ENCODE assay signal across 8 cellular contexts in the genomic region with DNA sequence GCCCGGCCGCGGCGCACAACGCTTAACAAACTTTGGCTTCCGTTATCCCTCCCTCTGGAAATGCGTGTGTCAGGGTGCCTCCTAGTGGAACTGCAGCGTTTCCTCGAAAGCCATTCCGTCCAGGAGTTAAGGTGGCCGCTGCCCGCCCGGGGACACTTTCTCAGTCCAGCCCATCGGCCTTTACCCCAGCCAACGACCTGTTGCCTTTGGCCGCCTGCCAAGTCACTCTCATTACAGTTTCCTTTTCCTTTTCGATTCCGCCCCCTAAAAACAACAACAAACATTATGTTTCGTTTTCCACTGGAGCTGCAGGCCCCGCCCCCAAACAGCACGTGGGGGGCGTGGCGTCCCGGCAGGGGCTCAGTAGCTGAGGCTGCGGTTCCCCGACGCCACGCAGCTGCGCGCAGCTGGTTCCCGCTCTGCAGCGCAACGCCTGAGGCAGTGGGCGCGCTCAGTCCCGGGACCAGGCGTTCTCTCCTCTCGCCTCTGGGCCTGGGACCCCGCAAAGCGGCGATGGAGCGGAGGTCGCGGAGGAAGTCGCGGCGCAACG. TPM values are rescaled to one million over a fixed set of nuclear protein-coding genes. Genes with fewer than 3 reads are reported as not detected.
DNase-seq lines count a peak whose midpoint lies in the region; ATAC-seq and TF ChIP-seq lines count a peak whose summit lies in the region.

A gene (plus strand): TSS at position 363 of the 550 bp plus-strand sequence. CDS start 151 bp downstream, at position 514.

- H3K27me3 Mint-ChIP-seq in activated T-helper 17 cell treated with anti-CD3 and anti-CD28 coated beads, Interleukin-2, amount 50 U/mL, for 72 hours = no peaks in the 10 kb centered on the region
- H3K27me3 Mint-ChIP-seq in natural killer cell treated with Interleukin-12 subunit alpha and Interleukin-12 subunit beta and Interleukin-15 and Interleukin-18, amount 100 ng/mL, for 72 hours = no peaks in the 10 kb centered on the region

- H3K4me3 Mint-ChIP-seq in activated T-helper 17 cell treated with anti-CD3 and anti-CD28 coated beads, Interleukin-2, amount 50 U/mL, for 72 hours = peak within 1 kb of the TSS; percentile 87
- H3K4me3 Mint-ChIP-seq in natural killer cell treated with Interleukin-12 subunit alpha and Interleukin-12 subunit beta and Interleukin-15 and Interleukin-18, amount 100 ng/mL, for 72 hours = peak within 1 kb of the TSS; percentile 99

- peaks cover 19% of the 10 kb centered on the region for H3K36me3 Mint-ChIP-seq in activated T-helper 17 cell treated with anti-CD3 and anti-CD28 coated beads, Interleukin-2, amount 50 U/mL, for 72 hours (ENCODE audit: low read depth)
- no peaks in the 10 kb centered on the region for H3K36me3 Mint-ChIP-seq in natural killer cell treated with Interleukin-12 subunit alpha and Interleukin-12 subunit beta and Interleukin-15 and Interleukin-18, amount 100 ng/mL, for 72 hours

- no peaks in the 10 kb centered on the region for H3K9me3 Mint-ChIP-seq in activated T-helper 17 cell treated with anti-CD3 and anti-CD28 coated beads, Interleukin-2, amount 50 U/mL, for 72 hours
- H3K9me3 Mint-ChIP-seq in natural killer cell treated with Interleukin-12 subunit alpha and Interleukin-12 subunit beta and Interleukin-15 and Interleukin-18, amount 100 ng/mL, for 72 hours = no peaks in the 10 kb centered on the region

- H3K4me3 ChIP-seq in fibroblast of the aortic adventitia (ENCODE audit: low read depth, low read length) = peak within 1 kb of the TSS; percentile 64

- H3K27ac Mint-ChIP-seq in activated T-helper 17 cell treated with anti-CD3 and anti-CD28 coated beads, Interleukin-2, amount 50 U/mL, for 72 hours = peak within 1 kb of the TSS; percentile 98
- H3K27ac Mint-ChIP-seq in natural killer cell treated with Interleukin-12 subunit alpha and Interleukin-12 subunit beta and Interleukin-15 and Interleukin-18, amount 100 ng/mL, for 72 hours = peak within 1 kb of the TSS; percentile 99 to 100

- H3K4me1 Mint-ChIP-seq in activated T-helper 17 cell treated with anti-CD3 and anti-CD28 coated beads, Interleukin-2, amount 50 U/mL, for 72 hours = peaks cover 4% of the 10 kb centered on the region
- peaks cover 13 to 17% of the 10 kb centered on the region in 2 donors for H3K4me1 Mint-ChIP-seq in natural killer cell treated with Interleukin-12 subunit alpha and Interleukin-12 subunit beta and Interleukin-15 and Interleukin-18, amount 100 ng/mL, for 72 hours (ENCODE audit: low read depth in 2 of 2)

- TF ChIP-seq CTCF in fibroblast of the aortic adventitia (IDR thresholded peaks at IDR 0.05; ENCODE audit: insufficient read depth, low read length) = peak; percentile 68

- ATAC-seq in GM21367 (IDR thresholded peaks at IDR 0.05; ENCODE audit: unreplicated experiment) = peak; percentile 92
- ATAC-seq in activated T-helper 17 cell treated with anti-CD3 and anti-CD28 coated beads, Interleukin-2, amount 50 U/mL, for 72 hours (replicated peaks) = peak; percentile 95
- peak; percentile 97 for ATAC-seq in natural killer cell treated with Interleukin-12 subunit alpha and Interleukin-12 subunit beta and Interleukin-15 and Interleukin-18, amount 100 ng/mL, for 72 hours

- peak; percentile 93 for DNase-seq in DMS 273 (lab: John Stamatoyannopoulos, UW; ENCODE audit: unreplicated experiment)
- peak; percentile 88 for DNase-seq in HT1080 (ENCODE audit: low read depth)
- peak; percentile 83 for DNase-seq in RKO (ENCODE audit: low spot score)
- DNase-seq in fibroblast of the aortic adventitia (ENCODE audit: low read depth) = peak; percentile 86
- peak; percentile 92 for DNase-seq in natural killer cell treated with Interleukin-12 subunit alpha and Interleukin-12 subunit beta and Interleukin-15 and Interleukin-18, amount 100 ng/mL, for 72 hours (ENCODE audit: low spot score)
- peak; percentile 87 for DNase-seq in stimulated activated naive CD4-positive, alpha-beta T cell treated with Interleukin-2 at 50 U/mL for 16 hours (lab: John Stamatoyannopoulos, UW)

RNA-seq across cellular contexts. Expression of the gene that starts here (rescaled TPM):
- 0.20 and 0.95 TPM in 2 replicates for total RNA-seq in HT1080 (2014; rRNA removed; shearing (Covaris generic))
- polyA plus RNA-seq in HT1080 (2015; cell fraction: cytosol; rRNA removed) = 0.62 and 0.72 TPM in 2 replicates
- polyA plus RNA-seq in HT1080 (2015; cell fraction: nucleus; rRNA removed) = 1.4 and 1.5 TPM in 2 replicates
- total RNA-seq in activated T-helper 17 cell treated with anti-CD3 and anti-CD28 coated beads, Interleukin-2, amount 50 U/mL, for 72 hours = 10 to 100 TPM; 26.1 to 26.9 TPM
- total RNA-seq in fibroblast of the aortic adventitia (ENCODE audit: low replicate concordance) = 1.5 and 16.1 TPM in 2 replicates
- total RNA-seq in natural killer cell treated with Interleukin-12 subunit alpha and Interleukin-12 subunit beta and Interleukin-15 and Interleukin-18, amount 100 ng/mL, for 72 hours = 1 to 10 TPM; 5.8 to 6.4 TPM

Comparison
In these comparisons a context has a peak if more than half of its experiments do, and no peak if none do; other contexts are left out.
1. Peak in every context shown above with its lines: DNase-seq, ATAC-seq and H3K4me3 ChIP-seq.